In the genomic region with DNA sequence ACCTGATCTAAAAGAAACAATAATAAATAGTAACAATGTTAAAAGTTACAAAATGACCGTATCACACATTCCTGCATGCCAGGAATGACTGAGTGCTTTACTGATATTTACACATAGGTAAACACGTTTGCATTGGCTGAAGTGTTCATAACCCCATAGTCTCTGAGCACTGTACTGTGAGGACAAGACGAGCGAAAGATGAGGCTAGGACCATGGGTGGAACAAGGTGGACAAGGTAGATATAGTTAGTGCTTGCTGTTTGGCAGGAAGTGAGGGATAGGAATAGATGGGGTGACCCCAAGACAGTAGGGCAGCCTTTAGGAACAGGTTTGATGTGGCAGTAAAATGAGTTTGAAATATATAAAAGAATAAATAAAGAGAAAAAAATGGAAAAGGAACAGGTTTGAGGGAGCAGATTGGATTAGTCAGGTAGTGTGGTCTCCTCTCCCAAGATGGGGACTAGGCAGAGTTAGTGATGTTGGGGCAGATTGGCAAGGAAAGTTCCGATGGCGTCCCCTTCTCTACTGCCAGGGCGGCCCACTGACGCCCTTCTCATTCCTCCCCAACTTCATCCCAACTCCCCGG, we compare ENCODE assay signal across 8 cellular contexts. TPM values are rescaled to one million over a fixed set of nuclear protein-coding genes. Genes with fewer than 3 reads are reported as not detected.
DNase-seq lines count a peak whose midpoint lies in the region; ATAC-seq, FAIRE-seq and TF ChIP-seq lines count a peak whose summit lies in the region.

No MANE protein-coding gene starts in this region.

- H3K9me3 ChIP-seq in keratinocyte (ENCODE audit: control insufficient read depth, low read depth, low read length) (no peaks in the 10 kb centered on the region), thoracic aorta (no peaks in the 10 kb centered on the region)

- H2AFZ ChIP-seq in keratinocyte (ENCODE audit: control insufficient read depth, low read length): peak overlapping the region; percentile 65

- H3K4me1 Mint-ChIP-seq in activated CD4-positive, alpha-beta memory T cell treated with anti-CD3 and anti-CD28 coated beads, Interleukin-2, amount 10 ng/mL, durations not matched to agents 7 days and 5 days: peaks cover 46% of the 10 kb centered on the region

- H3K27ac ChIP-seq in keratinocyte (ENCODE audit: control insufficient read depth, insufficient read depth, low read length): no peak overlapping the region
- H3K27ac ChIP-seq in thoracic aorta: no peak overlapping the region

- dilution Hi-C loops in keratinocyte (cut with MboI; ENCODE audit: extremely low pct_ligation_motif_present, low sequenced_read_pairs): no loop called here

- H3K9ac ChIP-seq in keratinocyte (ENCODE audit: control insufficient read depth, extremely low read depth, insufficient read depth, low read length): peak overlapping the region; percentile 89

- H3K27ac Mint-ChIP-seq in activated CD4-positive, alpha-beta memory T cell treated with anti-CD3 and anti-CD28 coated beads, Interleukin-2, amount 10 ng/mL, durations not matched to agents 7 days and 5 days: peak overlapping the region; percentile 72

- H3K36me3 ChIP-seq in keratinocyte (ENCODE audit: control insufficient read depth in 2 of 2, extremely low read depth in 1 of 2, insufficient read depth in 2 of 2, low read length in 2 of 2) (peaks cover 22 to 31% of the 10 kb centered on the region in 2 experiments), thoracic aorta (peaks cover 25% of the 10 kb centered on the region)

- POLR2A ChIA-PET in activated CD4-positive, alpha-beta memory T cell treated with anti-CD3 and anti-CD28 coated beads, Interleukin-2, amount 10 ng/mL, durations not matched to agents 7 days and 5 days (lab: Charles Lee): interaction anchor here (1.2 to 2.2 kb wide), 5 partner anchors 11 to 40 kb away, joined by 3 to 14 read pairs (median 3); a partner anchor contains a TSS

- peak overlapping the region; percentile 69 for H3K4me2 ChIP-seq in keratinocyte (ENCODE audit: control insufficient read depth, extremely low read depth, insufficient read depth, low read depth, low read length)

- H3K79me2 ChIP-seq in keratinocyte (ENCODE audit: control insufficient read depth, insufficient read depth, low read length): peaks cover 41% of the 10 kb centered on the region

- TF ChIP-seq CTCF in keratinocyte (optimal IDR thresholded peaks at IDR 0.05 in 1 of 3, IDR thresholded peaks at IDR 0.05 in 1 of 3, conservative IDR thresholded peaks at IDR 0.05 in 1 of 3; ENCODE audit: extremely low read depth in 1 of 3, insufficient read depth in 2 of 3, low read length in 3 of 3) (no peak), thoracic aorta (IDR thresholded peaks at IDR 0.05) (no peak)

- CTCF ChIA-PET in activated CD4-positive, alpha-beta memory T cell treated with anti-CD3 and anti-CD28 coated beads, Interleukin-2, amount 10 ng/mL, durations not matched to agents 7 days and 5 days (lab: Charles Lee): interaction anchor here (0.9 to 1.6 kb wide), 5 partner anchors 28 to 237 kb away, joined by 3 to 5 read pairs (median 4); no protein-coding TSS in a partner anchor

- peaks cover 4% of the 10 kb centered on the region for H4K20me1 ChIP-seq in keratinocyte (ENCODE audit: control insufficient read depth, extremely low read depth, insufficient read depth, low read length)

- H3K9me1 ChIP-seq in keratinocyte (ENCODE audit: control insufficient read depth, extremely low read depth, insufficient read depth, low read length): peaks cover 2% of the 10 kb centered on the region

- H3K4me3 ChIP-seq in keratinocyte (ENCODE audit: control insufficient read depth in 2 of 3, extremely low read depth in 1 of 3, insufficient read depth in 2 of 3, low read depth in 1 of 3, low read length in 3 of 3) (peak overlapping the region in 2 of 3 experiments; percentile 47 to 85), thoracic aorta (peak overlapping the region; percentile 81)

- no peaks in the 10 kb centered on the region for H3K27me3 ChIP-seq in keratinocyte (ENCODE audit: control insufficient read depth, extremely low read depth, insufficient read depth, low read length)
- H3K27me3 ChIP-seq in thoracic aorta (replicated peaks; ENCODE audit: insufficient read depth): no peaks in the 10 kb centered on the region

- H3K4me1 ChIP-seq in keratinocyte (ENCODE audit: control insufficient read depth, extremely low read depth, insufficient read depth, low read length): peaks cover 15% of the 10 kb centered on the region
- H3K4me1 ChIP-seq in thoracic aorta (ENCODE audit: control insufficient read depth in 1 of 2, low read depth in 2 of 2): peaks cover 19 to 28% of the 10 kb centered on the region in 2 donors

- no peak for ATAC-seq in thoracic aorta (ENCODE audit: insufficient number of reproducible peaks, low FRiP score, low read depth)

- no peaks in the 10 kb centered on the region for H3K9me3 Mint-ChIP-seq in activated CD4-positive, alpha-beta memory T cell treated with anti-CD3 and anti-CD28 coated beads, Interleukin-2, amount 10 ng/mL, durations not matched to agents 7 days and 5 days

- H3K4me3 Mint-ChIP-seq in activated CD4-positive, alpha-beta memory T cell treated with anti-CD3 and anti-CD28 coated beads, Interleukin-2, amount 10 ng/mL, durations not matched to agents 7 days and 5 days: peak overlapping the region; percentile 86

- peaks cover 38% of the 10 kb centered on the region for H3K36me3 Mint-ChIP-seq in activated CD4-positive, alpha-beta memory T cell treated with anti-CD3 and anti-CD28 coated beads, Interleukin-2, amount 10 ng/mL, durations not matched to agents 7 days and 5 days (ENCODE audit: low read depth)

- H3K27me3 Mint-ChIP-seq in activated CD4-positive, alpha-beta memory T cell treated with anti-CD3 and anti-CD28 coated beads, Interleukin-2, amount 10 ng/mL, durations not matched to agents 7 days and 5 days: no peaks in the 10 kb centered on the region

- FAIRE-seq in keratinocyte (lab: Jason Lieb, UNC): no peak

- peak; percentile 55 for DNase-seq in activated CD8-positive, alpha-beta memory T cell treated with anti-CD3 and anti-CD28 coated beads for 24 hours
- DNase-seq in activated CD8-positive, alpha-beta memory T cell treated with anti-CD3 and anti-CD28 coated beads, Interleukin-2, amount 50 U/mL, for 48 hours: no peak
- no peak for DNase-seq in activated CD4-positive, alpha-beta memory T cell treated with anti-CD3 and anti-CD28 coated beads, Interleukin-2, amount 10 ng/mL, durations not matched to agents 7 days and 5 days
- DNase-seq in keratinocyte (ENCODE audit: low read depth, low spot score): no peak
- no peak for DNase-seq in thoracic aorta (ENCODE audit: low spot score)
- DNase-seq in DMS53 treated with DMSO at 0.1 percent for 48 hours (lab: John Stamatoyannopoulos, UW; ENCODE audit: unreplicated experiment): no peak
- DNase-seq in SIG-M5 treated with dmso at 0.1 percent for 504 hours (lab: John Stamatoyannopoulos, UW; ENCODE audit: unreplicated experiment): no peak
- no peak for DNase-seq in NK-92 treated with Interleukin-12 subunit alpha and Interleukin-12 subunit beta, amount 100 ng/mL, for 24 hours (lab: John Stamatoyannopoulos, UW)

RNA-seq across cellular contexts. Expression of a gene that starts 0.5 kb away (rescaled TPM):
- 100 to 1,000 TPM; 127 to 131 TPM for total RNA-seq in activated CD4-positive, alpha-beta memory T cell treated with anti-CD3 and anti-CD28 coated beads, Interleukin-2, amount 10 ng/mL, durations not matched to agents 7 days and 5 days
- 64.7 to 97.7 TPM (median 74.8 TPM) in 3 replicates for polyA plus RNA-seq in keratinocyte
- 52.9 TPM for polyA plus RNA-seq in keratinocyte (2011; ENCODE audit: low read depth)
- 39.3 and 55.7 TPM in 2 replicates for polyA plus RNA-seq in keratinocyte (2011; cell fraction: cytosol; rRNA removed)
- polyA plus RNA-seq in keratinocyte (2011; cell fraction: nucleus; rRNA removed): 202 and 214 TPM in 2 replicates
- polyA plus RNA-seq in keratinocyte (2012; ENCODE audit: low replicate concordance): 40.1 and 54.6 TPM in 2 replicates
- polyA minus RNA-seq in keratinocyte: 76.7 to 122 TPM (median 88.0 TPM) in 3 replicates
- 77.1 TPM for polyA minus RNA-seq in keratinocyte (2011; cell fraction: cytosol; rRNA and poly(A)+ RNA removed)
- polyA minus RNA-seq in keratinocyte (2011; cell fraction: nucleus; rRNA and poly(A)+ RNA removed): 36.3 and 37.2 TPM in 2 replicates
- 100 to 1,000 TPM in 1 of 2 donors, 10 to 100 TPM in 1; 96.4 to 120 TPM for total RNA-seq in thoracic aorta

RNA-seq across cellular contexts. Expression of a gene that starts 1.6 kb away (rescaled TPM):
- not detected for total RNA-seq in activated CD4-positive, alpha-beta memory T cell treated with anti-CD3 and anti-CD28 coated beads, Interleukin-2, amount 10 ng/mL, durations not matched to agents 7 days and 5 days
- not detected in 3 replicates for polyA plus RNA-seq in keratinocyte
- not detected for polyA plus RNA-seq in keratinocyte (2011; ENCODE audit: low read depth)
- not detected in 2 replicates for polyA plus RNA-seq in keratinocyte (2011; cell fraction: cytosol; rRNA removed)
- polyA plus RNA-seq in keratinocyte (2011; cell fraction: nucleus; rRNA removed): not detected in 2 replicates
- polyA plus RNA-seq in keratinocyte (2012; ENCODE audit: low replicate concordance): 0.05 and 0.21 TPM in 2 replicates
- polyA minus RNA-seq in keratinocyte: not detected in 3 replicates
- not detected for polyA minus RNA-seq in keratinocyte (2011; cell fraction: cytosol; rRNA and poly(A)+ RNA removed)
- polyA minus RNA-seq in keratinocyte (2011; cell fraction: nucleus; rRNA and poly(A)+ RNA removed): not detected in 2 replicates
- 1 to 10 TPM in 1 of 2 donors, under 1 TPM in 1; 0.68 to 1.5 TPM for total RNA-seq in thoracic aorta

RNA-seq across cellular contexts. Expression of a gene that starts 7.4 kb away (rescaled TPM):
- 1 to 10 TPM; 7.3 to 8.3 TPM for total RNA-seq in activated CD4-positive, alpha-beta memory T cell treated with anti-CD3 and anti-CD28 coated beads, Interleukin-2, amount 10 ng/mL, durations not matched to agents 7 days and 5 days
- polyA plus RNA-seq in keratinocyte: 21.0 to 38.7 TPM (median 23.4 TPM) in 3 replicates
- 7.2 TPM for polyA plus RNA-seq in keratinocyte (2011; ENCODE audit: low read depth)
- polyA plus RNA-seq in keratinocyte (2011; cell fraction: cytosol; rRNA removed): 10.4 and 26.3 TPM in 2 replicates
- polyA plus RNA-seq in keratinocyte (2011; cell fraction: nucleus; rRNA removed): 37.7 and 52.4 TPM in 2 replicates
- polyA plus RNA-seq in keratinocyte (2012; ENCODE audit: low replicate concordance): 21.4 and 27.8 TPM in 2 replicates
- 17.3 to 29.4 TPM (median 24.9 TPM) in 3 replicates for polyA minus RNA-seq in keratinocyte
- polyA minus RNA-seq in keratinocyte (2011; cell fraction: cytosol; rRNA and poly(A)+ RNA removed): 42.6 TPM
- 24.1 and 26.5 TPM in 2 replicates for polyA minus RNA-seq in keratinocyte (2011; cell fraction: nucleus; rRNA and poly(A)+ RNA removed)
- total RNA-seq in thoracic aorta: 1 to 10 TPM; 1.4 TPM

RNA-seq across cellular contexts. Expression of a gene that starts 7.7 kb away (rescaled TPM):
- 10 to 100 TPM; 63.9 to 70.9 TPM for total RNA-seq in activated CD4-positive, alpha-beta memory T cell treated with anti-CD3 and anti-CD28 coated beads, Interleukin-2, amount 10 ng/mL, durations not matched to agents 7 days and 5 days
- polyA plus RNA-seq in keratinocyte: 9.0 to 15.0 TPM (median 13.3 TPM) in 3 replicates
- 3.7 TPM for polyA plus RNA-seq in keratinocyte (2011; ENCODE audit: low read depth)
- polyA plus RNA-seq in keratinocyte (2011; cell fraction: cytosol; rRNA removed): 2.6 and 4.5 TPM in 2 replicates
- polyA plus RNA-seq in keratinocyte (2011; cell fraction: nucleus; rRNA removed): 44.9 and 60.2 TPM in 2 replicates
- polyA plus RNA-seq in keratinocyte (2012; ENCODE audit: low replicate concordance): 6.1 and 7.2 TPM in 2 replicates
- polyA minus RNA-seq in keratinocyte: 5.7 to 13.2 TPM (median 11.8 TPM) in 3 replicates
- polyA minus RNA-seq in keratinocyte (2011; cell fraction: cytosol; rRNA and poly(A)+ RNA removed): 6.5 TPM
- 15.9 and 20.0 TPM in 2 replicates for polyA minus RNA-seq in keratinocyte (2011; cell fraction: nucleus; rRNA and poly(A)+ RNA removed)
- 10 to 100 TPM; 13.7 to 28.4 TPM for total RNA-seq in thoracic aorta

RNA-seq across cellular contexts. Expression of a gene that starts 21.2 kb away (rescaled TPM):
- 10 to 100 TPM; 35.6 to 36.7 TPM for total RNA-seq in activated CD4-positive, alpha-beta memory T cell treated with anti-CD3 and anti-CD28 coated beads, Interleukin-2, amount 10 ng/mL, durations not matched to agents 7 days and 5 days
- polyA plus RNA-seq in keratinocyte: 10.5 to 18.1 TPM (median 16.8 TPM) in 3 replicates
- 21.7 TPM for polyA plus RNA-seq in keratinocyte (2011; ENCODE audit: low read depth)
- polyA plus RNA-seq in keratinocyte (2011; cell fraction: cytosol; rRNA removed): 7.2 and 11.5 TPM in 2 replicates
- polyA plus RNA-seq in keratinocyte (2011; cell fraction: nucleus; rRNA removed): 55.7 and 63.3 TPM in 2 replicates
- polyA plus RNA-seq in keratinocyte (2012; ENCODE audit: low replicate concordance): 15.0 and 33.9 TPM in 2 replicates
- 4.8 to 13.2 TPM (median 7.5 TPM) in 3 replicates for polyA minus RNA-seq in keratinocyte
- polyA minus RNA-seq in keratinocyte (2011; cell fraction: cytosol; rRNA and poly(A)+ RNA removed): 8.4 TPM
- 4.7 and 6.0 TPM in 2 replicates for polyA minus RNA-seq in keratinocyte (2011; cell fraction: nucleus; rRNA and poly(A)+ RNA removed)
- 10 to 100 TPM; 43.5 to 80.8 TPM for total RNA-seq in thoracic aorta
